8 cellular contexts compared by ENCODE assay signal in the genomic region with DNA sequence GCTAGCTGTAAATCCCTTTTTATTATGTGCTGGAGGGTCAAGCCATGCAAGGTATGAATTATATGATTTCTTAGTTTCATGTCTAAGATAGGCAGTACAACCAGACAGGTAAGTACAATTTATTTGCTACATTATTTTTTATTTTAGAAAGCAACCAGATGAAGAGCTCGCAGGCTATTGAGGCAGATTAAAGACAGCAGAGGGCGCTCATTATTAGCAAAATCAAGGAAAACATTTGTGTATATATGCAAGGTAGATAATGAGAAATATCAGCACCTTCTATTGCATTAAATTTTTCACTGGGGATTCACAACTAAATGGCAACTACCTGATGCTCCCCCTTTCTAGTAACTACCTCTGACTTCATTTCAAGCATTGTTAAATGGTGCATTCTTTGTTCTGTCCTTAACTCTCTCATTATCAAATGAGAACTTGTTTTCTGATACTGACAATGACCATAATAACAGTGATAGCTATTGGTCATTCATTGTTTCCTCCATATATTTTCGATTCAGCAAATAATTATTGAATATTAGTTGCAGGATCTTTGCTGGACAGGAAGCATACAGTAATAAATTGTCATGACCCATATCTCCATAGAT. TPM values are rescaled to one million over a fixed set of nuclear protein-coding genes. Genes with fewer than 3 reads are reported as not detected.
A peak's percentile ranks its signal among the peaks of the same experiment; 100 is the strongest.
DNase-seq lines count a peak whose midpoint lies in the region; ATAC-seq and TF ChIP-seq lines count a peak whose summit lies in the region.

No MANE protein-coding gene starts in this region.

- no peaks in the 10 kb centered on the region for H3K9me3 ChIP-seq in ascending aorta

- H3K4me1 ChIP-seq in ascending aorta, result peaks cover 0 to 11% of the 10 kb centered on the region in 2 donors

- H3K4me3 ChIP-seq in ascending aorta, result no peak overlapping the region

- H3K36me3 ChIP-seq in ascending aorta, result peaks cover 6 to 8% of the 10 kb centered on the region in 2 donors

- intact Hi-C loops in ascending aorta (cut with DNase I), result loop anchor here (1.0 kb wide), 1 partner anchor 48 kb away; no protein-coding TSS in a partner anchor

- ATAC-seq in GM18498 (IDR thresholded peaks at IDR 0.05; ENCODE audit: unreplicated experiment), result no peak
- no peak for ATAC-seq in HG02970 (IDR thresholded peaks at IDR 0.05; ENCODE audit: low FRiP score, unreplicated experiment)
- no peak for ATAC-seq in HG03571 (IDR thresholded peaks at IDR 0.05; ENCODE audit: unreplicated experiment)

- peak; percentile 25 for DNase-seq in ELR (ENCODE audit: low read depth)
- peak; percentile 40 for DNase-seq in NCI-H1048 (lab: John Stamatoyannopoulos, UW)
- DNase-seq in ascending aorta (ENCODE audit: low spot score in 2 of 2), result no peak
- peak; percentile 40 for DNase-seq in left kidney (ENCODE audit: low read depth, low spot score)
- no peak for DNase-seq in activated gamma-delta T cell (lab: John Stamatoyannopoulos, UW)

- peak; percentile 11 to 66 (median 52) for TF ChIP-seq CTCF in ascending aorta (IDR thresholded peaks at IDR 0.05)

- no peaks in the 10 kb centered on the region for H3K27me3 ChIP-seq in ascending aorta

- no peak overlapping the region for H3K27ac ChIP-seq in ascending aorta

RNA-seq across cellular contexts. Expression of gene SCGB3A2, which starts 8.6 kb away (rescaled TPM):
- not detected for total RNA-seq in ascending aorta

RNA-seq across cellular contexts. Expression of gene C5orf46, which starts 19.2 kb away (rescaled TPM):
- 62.8 TPM for total RNA-seq in ascending aorta

RNA-seq across cellular contexts. Expression of gene SPINK1, which starts 55.7 kb away (rescaled TPM):
- not detected for total RNA-seq in ascending aorta

Comparison
In these comparisons a context has a peak if more than half of its experiments do, and no peak if none do; other contexts are left out.
1. DNase-seq: peak in ELR (single experiment), NCI-H1048 (single experiment) and left kidney (single experiment); none in ascending aorta (0 of 2) and activated gamma-delta T cell (single experiment).